Comparison of ENCODE assay signal across 23 cellular contexts in the genomic region with DNA sequence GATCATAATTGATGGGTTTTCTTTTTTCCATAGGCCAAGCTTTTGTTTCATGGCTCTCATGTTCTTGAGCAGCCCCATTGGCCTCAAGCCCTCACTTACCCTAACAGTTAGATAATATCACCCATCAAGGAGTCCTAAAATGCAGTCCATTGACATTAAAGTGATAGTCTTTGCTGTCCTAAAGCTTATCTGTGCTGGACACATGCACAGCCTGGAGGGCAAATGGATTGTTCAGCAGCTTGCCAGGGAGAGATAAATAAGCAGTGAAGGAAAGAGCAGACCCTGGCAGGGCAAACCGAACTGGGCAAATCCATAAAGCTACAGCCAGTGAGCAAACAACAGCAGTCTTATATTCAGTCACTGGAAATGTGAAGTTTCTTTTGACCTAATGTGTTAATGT.
"Had no signal": no experiment of that assay in that cellular context is flagged by ENCODE, and none has a peak within 500 bp of the region (broad histone marks: within the 10 kb centered on the region; RNA-seq: fewer than 3 reads in every experiment).

No MANE protein-coding gene starts in this region.

- H3K9me3 ChIP-seq: esophagus squamous epithelium, left ventricle myocardium inferior, lower lobe of right lung, ovary, stomach, thoracic aorta, transverse colon had no signal

- ATAC-seq: foreskin keratinocyte; lower lobe of right lung; natural killer cell treated with Interleukin-12 subunit alpha and Interleukin-12 subunit beta and Interleukin-15 and Interleukin-18, amount 100 ng/mL, for 72 hours; right cardiac atrium had no signal

- H2AFZ ChIP-seq: neural progenitor cell had no signal

- H3K36me3 Mint-ChIP-seq: memory B cell; mesothelial cell of epicardium; natural killer cell treated with Interleukin-12 subunit alpha and Interleukin-12 subunit beta and Interleukin-15 and Interleukin-18, amount 100 ng/mL, for 72 hours; neural progenitor cell had no signal

- H3K4me3 ChIP-seq: dorsolateral prefrontal cortex, esophagus squamous epithelium, left ventricle myocardium inferior, lower lobe of right lung, neural progenitor cell, ovary, stomach, thoracic aorta, transverse colon had no signal

- H3K4me1 ChIP-seq: esophagus squamous epithelium, foreskin keratinocyte, left ventricle myocardium inferior, lower lobe of right lung, neural progenitor cell, stomach had no signal

- H3K4me2 ChIP-seq: neural progenitor cell had no signal

- H3K9me3 Mint-ChIP-seq: memory B cell, neural progenitor cell had no signal

- H3K27me3 ChIP-seq: esophagus squamous epithelium, foreskin keratinocyte, neural progenitor cell, ovary, stomach, transverse colon had no signal

- H3K4me1 Mint-ChIP-seq: memory B cell, neural progenitor cell had no signal

- H3K27ac ChIP-seq: dorsolateral prefrontal cortex, esophagus squamous epithelium, foreskin keratinocyte, left ventricle myocardium inferior, lower lobe of right lung, neural progenitor cell, ovary, stomach, thoracic aorta, transverse colon had no signal

- H3K4me3 Mint-ChIP-seq: memory B cell; mesothelial cell of epicardium; natural killer cell treated with Interleukin-12 subunit alpha and Interleukin-12 subunit beta and Interleukin-15 and Interleukin-18, amount 100 ng/mL, for 72 hours; neural progenitor cell had no signal

- H3K27ac Mint-ChIP-seq: memory B cell; mesothelial cell of epicardium; natural killer cell treated with Interleukin-12 subunit alpha and Interleukin-12 subunit beta and Interleukin-15 and Interleukin-18, amount 100 ng/mL, for 72 hours; neural progenitor cell had no signal

- DNase-seq: cortex of kidney; dorsolateral prefrontal cortex; effector memory CD4-positive, alpha-beta T cell; esophagus squamous epithelium; foreskin keratinocyte; kidney; left cardiac atrium; left ventricle myocardium inferior; lower lobe of right lung; nucleus accumbens; ovary; right cardiac atrium; small intestine; stimulated activated CD4-positive, alpha-beta T cell treated with anti-CD3 and anti-CD28 coated beads, Interleukin-12 subunit alpha, Interleukin-12 subunit beta, amount 100 ng/mL, for 4 hours; stimulated activated naive CD4-positive, alpha-beta T cell; stomach; substantia nigra; transverse colon had no signal

- H3K27me3 Mint-ChIP-seq: natural killer cell treated with Interleukin-12 subunit alpha and Interleukin-12 subunit beta and Interleukin-15 and Interleukin-18, amount 100 ng/mL, for 72 hours had no signal

- H3K9ac ChIP-seq: neural progenitor cell had no signal

- H3K36me3 ChIP-seq: esophagus squamous epithelium, left ventricle myocardium inferior, lower lobe of right lung, neural progenitor cell, ovary, stomach, thoracic aorta, transverse colon had no signal
